In genomic region chr17:5522476-5522875, GRCh38 we compare ENCODE assay signal across 15 cellular contexts.
"Had no signal": no experiment of that assay in that cellular context is flagged by ENCODE, and none has a peak within 500 bp of the region (broad histone marks: within the 10 kb centered on the region; RNA-seq: fewer than 3 reads in every experiment).

No MANE protein-coding gene starts in this region.

- H3K27me3 Mint-ChIP-seq: T-cell had no signal

- H3K36me3 Mint-ChIP-seq: brain had no signal

- H3K9me3 Mint-ChIP-seq: activated naive CD4-positive, alpha-beta T cell treated with anti-CD3 and anti-CD28 coated beads, Interleukin-2, amount 50 U/mL, for 72 hours; T-cell had no signal

- H3K4me3 Mint-ChIP-seq: brain had no signal

- H3K36me3 ChIP-seq: pancreas had no signal

- H3K4me1 ChIP-seq: pancreas had no signal

- H3K27ac ChIP-seq: pancreas, skin epidermis, stomach, thoracic aorta, VCaP had no signal

- H3K27me3 ChIP-seq: pancreas, stomach had no signal

- DNase-seq: activated CD4-positive, alpha-beta T cell treated with anti-CD3 and anti-CD28 coated beads for 4 hours; activated effector memory CD4-positive, alpha-beta T cell treated with anti-CD3 and anti-CD28 coated beads, Interleukin-2, amount 50 U/mL, for 16 hours; activated T-cell treated with anti-CD3 and anti-CD28 coated beads for 4 hours; amniotic stem cell; foreskin melanocyte; head of caudate nucleus; stimulated activated CD4-positive, alpha-beta T cell treated with anti-CD3 and anti-CD28 coated beads, Interleukin-4, amount 100 ng/mL, for 4 hours; stomach; T-cell had no signal

- H3K9me3 ChIP-seq: pancreas, stomach, thoracic aorta had no signal

- H3K4me3 ChIP-seq: pancreas, skin epidermis, stomach, thoracic aorta had no signal

- ATAC-seq: activated naive CD4-positive, alpha-beta T cell treated with anti-CD3 and anti-CD28 coated beads, Interleukin-2, amount 50 U/mL, for 72 hours; pancreas; T-cell had no signal
